9 cellular contexts compared by ENCODE assay signal in the genomic region with DNA sequence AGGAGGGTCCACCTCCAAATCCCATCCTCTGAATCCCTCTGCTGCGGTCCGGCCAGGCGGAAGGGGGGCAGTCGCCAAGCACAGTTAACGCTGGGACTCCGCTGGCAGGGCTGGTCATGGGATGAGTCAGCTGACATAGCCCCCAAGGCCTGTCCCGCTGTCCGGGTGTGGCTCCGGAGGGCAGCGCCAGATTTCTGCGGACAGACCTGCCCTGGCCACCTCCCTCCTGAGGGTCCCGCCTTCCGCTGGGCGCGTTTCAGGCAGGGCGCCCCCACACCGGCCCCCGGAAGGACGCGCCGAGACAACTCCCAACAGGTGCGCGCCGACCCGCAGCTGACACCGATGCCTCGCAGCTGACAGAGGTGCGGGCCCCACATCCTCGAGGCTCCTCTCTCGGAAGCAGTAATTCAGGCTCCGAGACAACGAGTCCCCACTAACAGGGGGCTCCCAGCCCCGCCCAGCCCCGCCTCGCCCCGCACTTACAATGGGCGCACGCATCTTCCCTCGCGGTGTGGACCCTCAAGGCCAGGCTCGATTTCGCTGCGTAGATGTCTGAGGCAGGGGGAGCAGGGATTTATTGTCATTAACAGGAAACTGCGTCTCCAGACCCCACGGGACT. TPM values are rescaled to one million over a fixed set of nuclear protein-coding genes. Genes with fewer than 3 reads are reported as not detected.
DNase-seq lines count a peak whose midpoint lies in the region; TF ChIP-seq lines count a peak whose summit lies in the region.
"Had no signal": no experiment of that assay in that cellular context is flagged by ENCODE, and none has a peak within 500 bp of the region (broad histone marks: within the 10 kb centered on the region; RNA-seq: fewer than 3 reads in every experiment).

No MANE protein-coding gene starts in this region.

- H3K4me3 ChIP-seq in HUES6 (ENCODE audit: low read depth, low read length), result peak overlapping the region; percentile 78
- H3K4me3 ChIP-seq in epithelial cell of proximal tubule (ENCODE audit: low read depth, low read length), result peak overlapping the region; percentile 91
- peak overlapping the region; percentile 87 to 92 for H3K4me3 ChIP-seq in stomach smooth muscle (ENCODE audit: low read length in 2 of 2)

- H3K27me3 ChIP-seq in HUES6 (ENCODE audit: control insufficient read depth, insufficient read depth, low read length), result peaks cover 13% of the 10 kb centered on the region; the same call in 1 of the 2 replicates
- no peaks in the 10 kb centered on the region for H3K27me3 ChIP-seq in stomach smooth muscle (ENCODE audit: control insufficient read depth in 1 of 2, insufficient read depth in 2 of 2, low read length in 2 of 2)

- in situ Hi-C loops in G401 (cut with HindIII; ENCODE audit: low sequenced_read_pairs), result no loop called here

- DNase-seq in G401 (ENCODE audit: low spot score), result peak; percentile 18
- peak; percentile 22 for DNase-seq in activated T-cell treated with anti-CD3 and anti-CD28 coated beads, Interleukin-2, amount 50 U/mL, for 1 hour
- no peak for DNase-seq in epithelial cell of proximal tubule (ENCODE audit: low read depth)
- peak; percentile 34 for DNase-seq in mucosa of gallbladder (ENCODE audit: low spot score)
- DNase-seq in NCI-H187 treated with DMSO at 0.1 percent for 48 hours (lab: John Stamatoyannopoulos, UW), result no peak
- DNase-seq in HPDE6-E6E7 (ENCODE audit: extremely low spot score), result no peak

- H3K4me1 ChIP-seq in HUES6 (ENCODE audit: control insufficient read depth, insufficient read depth, low read length) (peaks cover 33% of the 10 kb centered on the region), stomach smooth muscle (ENCODE audit: control insufficient read depth, insufficient read depth, low read length) (peaks cover 13% of the 10 kb centered on the region)

- H3K9me3 ChIP-seq in HUES6 (ENCODE audit: control insufficient read depth, insufficient read depth, low read depth, low read length) (no peaks in the 10 kb centered on the region), stomach smooth muscle (ENCODE audit: control insufficient read depth in 2 of 2, low read length in 2 of 2) (no peaks in the 10 kb centered on the region)

- H3K9ac ChIP-seq in HUES6 (ENCODE audit: low read length) (peak overlapping the region; percentile 93), stomach smooth muscle (ENCODE audit: low read length in 2 of 2) (peak overlapping the region; percentile 79 to 81)

- no peaks in the 10 kb centered on the region for H3K36me3 ChIP-seq in HUES6 (ENCODE audit: control insufficient read depth, insufficient read depth, low read length)
- H3K36me3 ChIP-seq in stomach smooth muscle (ENCODE audit: control insufficient read depth in 2 of 2, insufficient read depth in 2 of 2, low read length in 2 of 2), result no peaks in the 10 kb centered on the region

- no peak for TF ChIP-seq CTCF in epithelial cell of proximal tubule (conservative IDR thresholded peaks at IDR 0.05; ENCODE audit: low read depth, low read length)

- H3K27ac ChIP-seq in HUES6 (ENCODE audit: low read depth, low read length), result peak overlapping the region; percentile 77; the same call in 1 of the 2 replicates
- H3K27ac ChIP-seq in stomach smooth muscle (ENCODE audit: low read length), result peak overlapping the region; percentile 37

RNA-seq across cellular contexts. Expression of a gene that starts 0.6 kb away (rescaled TPM):
- 19.6 and 26.9 TPM in 2 replicates for total RNA-seq in G401 (2014; rRNA removed; shearing (Covaris generic))
- total RNA-seq in epithelial cell of proximal tubule, result 68.2 and 95.4 TPM in 2 replicates
- total RNA-seq in mucosa of gallbladder, result 91.8 TPM

RNA-seq across cellular contexts. Expression of a gene that starts 50.4 kb away (rescaled TPM):
- total RNA-seq in G401 (2014; rRNA removed; shearing (Covaris generic)), result not detected in 2 replicates
- total RNA-seq in epithelial cell of proximal tubule, result 0.29 TPM in 1 of 2 replicates, not detected in the other
- total RNA-seq in mucosa of gallbladder, result 2.1 TPM
- total RNA-seq: SK-MEL-5 had no signal

RNA-seq across cellular contexts. Expression of a gene that starts 57.5 kb away (rescaled TPM):
- 26.0 and 40.0 TPM in 2 replicates for total RNA-seq in G401 (2014; rRNA removed; shearing (Covaris generic))
- 32.3 and 44.0 TPM in 2 replicates for total RNA-seq in epithelial cell of proximal tubule
- total RNA-seq in mucosa of gallbladder, result 59.4 TPM

Comparison
In these comparisons a context has a peak if more than half of its experiments do, and no peak if none do; other contexts are left out.
1. DNase-seq: peak in G401 (single experiment), activated T-cell treated with anti-CD3 and anti-CD28 coated beads, Interleukin-2, amount 50 U/mL, for 1 hour (single experiment) and mucosa of gallbladder (single experiment); none in epithelial cell of proximal tubule (single experiment), NCI-H187 treated with DMSO at 0.1 percent for 48 hours (single experiment) and HPDE6-E6E7 (single experiment).
2. Peak in every context shown above with its lines, with median percentiles within 50 percentile points of each other: H3K4me3 ChIP-seq.